Comparison of ENCODE assay signal across 1 cellular context in the genomic region with DNA sequence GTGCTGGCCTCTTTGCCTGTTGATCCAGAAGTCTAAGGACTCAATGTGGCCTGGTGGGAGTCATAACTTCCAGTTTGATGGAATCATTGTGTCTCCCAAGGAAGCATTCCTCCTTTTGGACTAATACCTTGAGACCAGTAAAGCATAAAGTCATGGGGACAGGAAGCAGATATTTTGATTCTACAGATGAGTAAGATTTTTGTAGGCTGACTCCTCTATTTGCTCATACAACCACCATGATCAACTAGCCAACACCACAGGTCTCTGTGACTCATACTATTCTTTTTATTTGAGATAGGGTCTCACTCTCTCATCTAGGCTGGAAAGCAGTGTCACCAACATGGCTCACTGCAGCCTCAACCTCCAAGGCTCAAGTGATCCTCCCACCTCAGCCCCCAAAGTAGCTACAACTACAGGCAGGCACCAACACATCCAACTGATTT.
TF ChIP-seq lines count a peak whose summit lies in the region.

No MANE protein-coding gene starts in this region.

TF ChIP-seq in HCT116, 20 proteins besides CTCF, POLR2A, EP300 and RAD21 (continued from another document):
- TF ChIP-seq POLR2AphosphoS5 (IDR thresholded peaks at IDR 0.05; ENCODE audit: low read depth, low read length): no peak
- no peak for TF ChIP-seq TCF7L2 (IDR thresholded peaks at IDR 0.05; ENCODE audit: borderline replicate concordance, extremely low read depth, insufficient read depth, insufficient read length)
- TF ChIP-seq, protein P1, sequence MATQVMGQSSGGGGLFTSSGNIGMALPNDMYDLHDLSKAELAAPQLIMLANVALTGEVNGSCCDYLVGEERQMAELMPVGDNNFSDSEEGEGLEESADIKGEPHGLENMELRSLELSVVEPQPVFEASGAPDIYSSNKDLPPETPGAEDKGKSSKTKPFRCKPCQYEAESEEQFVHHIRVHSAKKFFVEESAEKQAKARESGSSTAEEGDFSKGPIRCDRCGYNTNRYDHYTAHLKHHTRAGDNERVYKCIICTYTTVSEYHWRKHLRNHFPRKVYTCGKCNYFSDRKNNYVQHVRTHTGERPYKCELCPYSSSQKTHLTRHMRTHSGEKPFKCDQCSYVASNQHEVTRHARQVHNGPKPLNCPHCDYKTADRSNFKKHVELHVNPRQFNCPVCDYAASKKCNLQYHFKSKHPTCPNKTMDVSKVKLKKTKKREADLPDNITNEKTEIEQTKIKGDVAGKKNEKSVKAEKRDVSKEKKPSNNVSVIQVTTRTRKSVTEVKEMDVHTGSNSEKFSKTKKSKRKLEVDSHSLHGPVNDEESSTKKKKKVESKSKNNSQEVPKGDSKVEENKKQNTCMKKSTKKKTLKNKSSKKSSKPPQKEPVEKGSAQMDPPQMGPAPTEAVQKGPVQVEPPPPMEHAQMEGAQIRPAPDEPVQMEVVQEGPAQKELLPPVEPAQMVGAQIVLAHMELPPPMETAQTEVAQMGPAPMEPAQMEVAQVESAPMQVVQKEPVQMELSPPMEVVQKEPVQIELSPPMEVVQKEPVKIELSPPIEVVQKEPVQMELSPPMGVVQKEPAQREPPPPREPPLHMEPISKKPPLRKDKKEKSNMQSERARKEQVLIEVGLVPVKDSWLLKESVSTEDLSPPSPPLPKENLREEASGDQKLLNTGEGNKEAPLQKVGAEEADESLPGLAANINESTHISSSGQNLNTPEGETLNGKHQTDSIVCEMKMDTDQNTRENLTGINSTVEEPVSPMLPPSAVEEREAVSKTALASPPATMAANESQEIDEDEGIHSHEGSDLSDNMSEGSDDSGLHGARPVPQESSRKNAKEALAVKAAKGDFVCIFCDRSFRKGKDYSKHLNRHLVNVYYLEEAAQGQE (IDR thresholded peaks at IDR 0.05; ENCODE audit: low read depth): no peak
- TF ChIP-seq ZFX (IDR thresholded peaks at IDR 0.05): no peak
- TF ChIP-seq, protein P2, sequence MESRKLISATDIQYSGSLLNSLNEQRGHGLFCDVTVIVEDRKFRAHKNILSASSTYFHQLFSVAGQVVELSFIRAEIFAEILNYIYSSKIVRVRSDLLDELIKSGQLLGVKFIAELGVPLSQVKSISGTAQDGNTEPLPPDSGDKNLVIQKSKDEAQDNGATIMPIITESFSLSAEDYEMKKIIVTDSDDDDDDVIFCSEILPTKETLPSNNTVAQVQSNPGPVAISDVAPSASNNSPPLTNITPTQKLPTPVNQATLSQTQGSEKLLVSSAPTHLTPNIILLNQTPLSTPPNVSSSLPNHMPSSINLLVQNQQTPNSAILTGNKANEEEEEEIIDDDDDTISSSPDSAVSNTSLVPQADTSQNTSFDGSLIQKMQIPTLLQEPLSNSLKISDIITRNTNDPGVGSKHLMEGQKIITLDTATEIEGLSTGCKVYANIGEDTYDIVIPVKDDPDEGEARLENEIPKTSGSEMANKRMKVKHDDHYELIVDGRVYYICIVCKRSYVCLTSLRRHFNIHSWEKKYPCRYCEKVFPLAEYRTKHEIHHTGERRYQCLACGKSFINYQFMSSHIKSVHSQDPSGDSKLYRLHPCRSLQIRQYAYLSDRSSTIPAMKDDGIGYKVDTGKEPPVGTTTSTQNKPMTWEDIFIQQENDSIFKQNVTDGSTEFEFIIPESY (IDR thresholded peaks at IDR 0.05; ENCODE audit: extremely low read depth, insufficient replicate concordance, low read length): no peak
- TF ChIP-seq YY1 (IDR thresholded peaks at IDR 0.05; ENCODE audit: extremely low read depth, insufficient replicate concordance, low read depth, low read length): no peak
- TF ChIP-seq, protein P3, sequence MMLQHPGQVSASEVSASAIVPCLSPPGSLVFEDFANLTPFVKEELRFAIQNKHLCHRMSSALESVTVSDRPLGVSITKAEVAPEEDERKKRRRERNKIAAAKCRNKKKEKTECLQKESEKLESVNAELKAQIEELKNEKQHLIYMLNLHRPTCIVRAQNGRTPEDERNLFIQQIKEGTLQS (IDR thresholded peaks at IDR 0.05): no peak
